Comparison of ENCODE assay signal across 28 cellular contexts in the genomic region with DNA sequence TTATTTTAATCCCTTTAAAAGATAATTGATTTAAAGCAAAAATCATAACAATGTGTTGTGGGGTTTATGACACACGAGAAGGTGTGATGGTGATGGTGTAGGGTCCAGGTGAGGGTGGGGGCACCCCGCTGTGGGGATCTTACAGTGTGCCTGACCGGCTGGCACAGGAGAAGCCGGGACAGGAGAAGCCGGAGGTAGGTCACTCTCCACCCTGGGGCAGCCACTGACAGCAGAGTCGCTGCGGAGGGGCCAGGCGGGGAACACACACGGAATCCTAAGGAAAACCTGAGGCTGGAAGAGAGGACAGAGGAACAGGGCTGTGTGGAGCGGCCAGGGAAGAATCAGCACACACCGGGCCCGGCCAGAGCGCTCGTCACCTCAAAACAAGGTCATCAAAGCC. TPM values are rescaled to one million over a fixed set of nuclear protein-coding genes. Genes with fewer than 3 reads are reported as not detected.
"Had no signal": no experiment of that assay in that cellular context is flagged by ENCODE, and none has a peak within 500 bp of the region (broad histone marks: within the 10 kb centered on the region; RNA-seq: fewer than 3 reads in every experiment).

No MANE protein-coding gene starts in this region.

- H3K27ac ChIP-seq: coronary artery, heart right ventricle, left ventricle myocardium inferior, pancreas, spleen, thoracic aorta had no signal

- H3K4me2 ChIP-seq: SK-N-SH had no signal

- H3K9me3 ChIP-seq: mucosa of descending colon, pancreas had no signal

- H3K36me3 ChIP-seq: heart right ventricle, left ventricle myocardium inferior, pancreas, spleen, thoracic aorta had no signal

- H3K4me3 ChIP-seq: coronary artery, heart right ventricle, left ventricle myocardium inferior, lung, mucosa of descending colon, pancreas, spleen, thoracic aorta had no signal

- ATAC-seq: effector memory CD8-positive, alpha-beta T cell; heart right ventricle; mucosa of descending colon; pancreas; right cardiac atrium; stimulated activated naive CD8-positive, alpha-beta T cell treated with anti-CD3 and anti-CD28 coated beads, Interleukin-15, Interleukin-2, amounts not matched to agents 100 U/mL and 50 U/mL, for 24 hours had no signal

- H3K4me3 Mint-ChIP-seq: activated CD4-positive, alpha-beta memory T cell treated with anti-CD3 and anti-CD28 coated beads, Interleukin-2, amount 10 ng/mL, durations not matched to agents 7 days and 5 days; activated CD4-positive, alpha-beta T cell treated with anti-CD3 and anti-CD28 coated beads, Interleukin-2, amount 10 ng/mL, durations not matched to agents 7 days and 5 days; activated naive CD8-positive, alpha-beta T cell; effector memory CD8-positive, alpha-beta T cell; nephron progenitor cell; T-helper 1 cell treated with Interleukin-12 subunit alpha and Interleukin-12 subunit beta and Interleukin-4 antibody, amounts not matched to agents 30 μg/mL and 1 μg/mL, for 36 hours had no signal

- DNase-seq: activated CD4-positive, alpha-beta memory T cell treated with anti-CD3 and anti-CD28 coated beads, Interleukin-2, amount 10 ng/mL, durations not matched to agents 7 days and 5 days; activated CD4-positive, alpha-beta T cell treated with anti-CD3 and anti-CD28 coated beads for 1 hour; activated CD4-positive, alpha-beta T cell treated with anti-CD3 and anti-CD28 coated beads, Interleukin-2, amount 10 ng/mL, durations not matched to agents 7 days and 5 days; activated CD8-positive, alpha-beta memory T cell treated with anti-CD3 and anti-CD28 coated beads, Interleukin-2, amount 50 U/mL, for 48 hours; activated naive CD4-positive, alpha-beta T cell treated with Interleukin-2 at 50 U/mL for 16 hours; activated T-cell treated with anti-CD3 and anti-CD28 coated beads, Interleukin-2, amount 50 U/mL, for 48 hours; anterior cingulate cortex; effector memory CD8-positive, alpha-beta T cell; foreskin fibroblast; left ventricle myocardium inferior; mesendoderm; mucosa of descending colon; nephron progenitor cell; pancreas; SK-N-SH; stimulated activated naive CD8-positive, alpha-beta T cell treated with anti-CD3 and anti-CD28 coated beads, Interleukin-15, Interleukin-2, amounts not matched to agents 100 U/mL and 50 U/mL, for 24 hours; SW 1271; T-helper 9 cell had no signal

- H3K27ac Mint-ChIP-seq: activated CD4-positive, alpha-beta memory T cell treated with anti-CD3 and anti-CD28 coated beads, Interleukin-2, amount 10 ng/mL, durations not matched to agents 7 days and 5 days; activated CD4-positive, alpha-beta T cell treated with anti-CD3 and anti-CD28 coated beads, Interleukin-2, amount 10 ng/mL, durations not matched to agents 7 days and 5 days; activated naive CD8-positive, alpha-beta T cell; activated T-helper 2 cell treated with anti-CD3 and anti-CD28 coated beads, Interferon-gamma antibody, Interleukin-2, Interleukin-4, amounts not matched to agents 10 μg/mL and 5 μg/mL and 100 μg/mL, durations not matched to agents 14 hours and 24 hours and 36 hours; effector memory CD8-positive, alpha-beta T cell; nephron progenitor cell; T-helper 1 cell treated with Interleukin-12 subunit alpha and Interleukin-12 subunit beta and Interleukin-4 antibody, amounts not matched to agents 30 μg/mL and 1 μg/mL, for 36 hours had no signal

- H3K36me3 Mint-ChIP-seq: activated naive CD8-positive, alpha-beta T cell had no signal

- H3K27me3 ChIP-seq: pancreas had no signal

- H3K9ac ChIP-seq: SK-N-SH had no signal

RNA-seq across cellular contexts. Expression of gene LRRC3, which starts 4.3 kb away (rescaled TPM):
- total RNA-seq: myocyte had no signal
